In the genomic region with DNA sequence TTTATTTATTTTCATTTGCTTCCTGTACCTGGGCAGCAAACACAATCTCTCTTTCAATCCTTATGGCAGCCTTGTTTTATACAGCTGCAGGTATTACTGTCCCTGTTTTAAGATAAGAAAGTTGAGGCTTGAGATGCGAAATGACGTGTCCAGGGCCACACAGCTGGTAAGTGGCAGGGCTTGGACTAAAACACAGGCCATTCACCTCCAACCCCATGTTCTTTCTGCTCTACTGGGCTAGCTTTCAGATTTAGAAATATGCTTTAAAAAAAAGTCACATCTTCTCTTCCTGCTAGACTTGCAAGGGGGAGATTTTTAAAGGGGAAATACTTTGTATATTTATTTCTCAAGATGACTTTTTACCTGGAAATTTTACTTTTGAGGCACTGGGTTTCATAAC, we compare ENCODE assay signal across 13 cellular contexts.
DNase-seq lines count a peak whose midpoint lies in the region; ATAC-seq and TF ChIP-seq lines count a peak whose summit lies in the region.
"Had no signal": no experiment of that assay in that cellular context is flagged by ENCODE, and none has a peak within 500 bp of the region (broad histone marks: within the 10 kb centered on the region; RNA-seq: fewer than 3 reads in every experiment).

No MANE protein-coding gene starts in this region.

- POLR2A ChIA-PET in OCI-LY7 (lab: Charles Lee), result interaction anchor here (0.8 to 1.6 kb wide), 2 partner anchors 10 to 131 kb away, joined by 3 to 6 read pairs; no protein-coding TSS in a partner anchor

- H3K79me2 ChIP-seq in MM.1S (ENCODE audit: low read length) (peaks cover 3% of the 10 kb centered on the region; the same call in 1 of the 2 replicates), OCI-LY7 (ENCODE audit: insufficient read depth, low read depth, low read length) (no peaks in the 10 kb centered on the region)

- BruUV-seq in OCI-LY7 (replicated peaks; lab: Mats Ljungman, UMichigan), result no TSS peak

- H3K4me3 ChIP-seq in MM.1S (ENCODE audit: low read length) (no peak overlapping the region), OCI-LY7 (ENCODE audit: low read depth, low read length, poor library complexity, severe bottlenecking) (no peak overlapping the region)
- H3K4me3 ChIP-seq: tibial nerve had no signal

- no peak for DNase-seq in MM.1S
- DNase-seq in NCI-H2029 (lab: John Stamatoyannopoulos, UW), result no peak
- DNase-seq in putamen (ENCODE audit: low spot score), result no peak
- no peak for DNase-seq in OCI-LY7 (ENCODE audit: low spot score)
- DNase-seq in NCI-H510A (lab: John Stamatoyannopoulos, UW), result no peak
- DNase-seq: immature natural killer cell; nephron progenitor cell; OCI-M1; stimulated activated CD4-positive, alpha-beta T cell treated with anti-CD3 and anti-CD28 coated beads, Interleukin-1b, Interleukin-23, amount 100 ng/mL, for 48 hours had no signal

- H3K27ac ChIP-seq in MM.1S (ENCODE audit: low read length) (peak overlapping the region; percentile 26; the same call in 1 of the 2 replicates), OCI-LY7 (ENCODE audit: low read depth, low read length, poor library complexity, severe bottlenecking) (no peak overlapping the region)
- H3K27ac ChIP-seq: tibial nerve had no signal

- H3K9me2 ChIP-seq in MM.1S (replicated peaks; ENCODE audit: insufficient read depth, low read length) (no peaks in the 10 kb centered on the region), OCI-LY7 (ENCODE audit: insufficient read depth, low read length) (no peaks in the 10 kb centered on the region)

- H2AFZ ChIP-seq in MM.1S (ENCODE audit: low read length), result no peak overlapping the region
- no peak overlapping the region for H2AFZ ChIP-seq in OCI-LY7 (ENCODE audit: low read length)

- no peaks in the 10 kb centered on the region for H4K20me1 ChIP-seq in MM.1S (ENCODE audit: insufficient read depth, low read length)
- H4K20me1 ChIP-seq in OCI-LY7 (ENCODE audit: insufficient read depth, low read length), result no peaks in the 10 kb centered on the region

- CTCF ChIA-PET in OCI-LY7 (lab: Charles Lee; ENCODE audit: unreplicated experiment), result no interaction called here

- H3K4me1 ChIP-seq in MM.1S (ENCODE audit: low read length), result peaks cover 16% of the 10 kb centered on the region
- H3K4me1 ChIP-seq in OCI-LY7 (ENCODE audit: insufficient read depth, low read length, poor library complexity, severe bottlenecking), result no peaks in the 10 kb centered on the region
- H3K4me1 ChIP-seq: tibial nerve had no signal

- no peaks in the 10 kb centered on the region for H3K9me3 ChIP-seq in MM.1S (replicated peaks; ENCODE audit: insufficient read depth, low read length)
- H3K9me3 ChIP-seq in OCI-LY7 (ENCODE audit: low read length), result no peaks in the 10 kb centered on the region
- H3K9me3 ChIP-seq: tibial nerve had no signal

- 0 out of 2 replicates have a peak overlapping the region, but pooled peaks have one; percentile 5 for H3K4me2 ChIP-seq in MM.1S (ENCODE audit: low read depth, low read length)
- no peak overlapping the region for H3K4me2 ChIP-seq in OCI-LY7 (ENCODE audit: low read length)

- TF ChIP-seq CTCF in MM.1S (IDR thresholded peaks at IDR 0.05; ENCODE audit: low read length) (no peak), OCI-LY7 (conservative IDR thresholded peaks at IDR 0.05; ENCODE audit: low read length) (no peak)

- ATAC-seq in GM18502 (IDR thresholded peaks at IDR 0.05; ENCODE audit: poor library complexity, unreplicated experiment), result peak; percentile 97
- ATAC-seq in GM19452 (IDR thresholded peaks at IDR 0.05; ENCODE audit: unreplicated experiment), result peak; percentile 91
- peak; percentile 87 for ATAC-seq in HG02938 (IDR thresholded peaks at IDR 0.05; ENCODE audit: unreplicated experiment)

- 0 out of 2 replicates have a peak, but pooled peaks cover 2% of the 10 kb centered on the region for H3K36me3 ChIP-seq in MM.1S (replicated peaks; ENCODE audit: insufficient read depth, low read length)
- H3K36me3 ChIP-seq in OCI-LY7 (ENCODE audit: insufficient read depth, low read length), result peaks cover 49% of the 10 kb centered on the region

- no peak overlapping the region for H3K9ac ChIP-seq in MM.1S (ENCODE audit: low read length)

- no peaks in the 10 kb centered on the region; the same call in 1 of the 2 replicates for H3F3A ChIP-seq in MM.1S (ENCODE audit: insufficient read depth, low read length)

- intact Hi-C loops in OCI-LY7 (cut with micrococcal nuclease; ENCODE audit: unreplicated experiment), result no loop called here

- H3K27me3 ChIP-seq in MM.1S (replicated peaks; ENCODE audit: insufficient read depth, low read length), result no peaks in the 10 kb centered on the region
- H3K27me3 ChIP-seq: tibial nerve had no signal
